In genomic region chr4:173703076-173703475, GRCh38 we compare ENCODE assay signal across 21 cellular contexts.
"Had no signal": no experiment of that assay in that cellular context is flagged by ENCODE, and none has a peak within 500 bp of the region (broad histone marks: within the 10 kb centered on the region; RNA-seq: fewer than 3 reads in every experiment).

No MANE protein-coding gene starts in this region.

- H3K9me3 ChIP-seq: Peyer's patch had no signal

- H3K27me3 ChIP-seq: Peyer's patch had no signal

- H3K4me2 ChIP-seq: KMS-11 had no signal

- ATAC-seq: activated CD4-positive, alpha-beta T cell treated with anti-CD3 and anti-CD28 coated beads for 36 hours; activated T-cell treated with anti-CD3 and anti-CD28 coated beads, Interleukin-2, amount 50 U/mL, for 72 hours; T-helper 17 cell had no signal

- H3K27ac ChIP-seq: KMS-11, Peyer's patch, WERI-Rb-1 had no signal

- H3K4me1 ChIP-seq: Peyer's patch had no signal

- H3K36me3 ChIP-seq: Peyer's patch, WERI-Rb-1 had no signal

- H3K4me3 ChIP-seq: Peyer's patch had no signal

- DNase-seq: activated CD4-positive, alpha-beta memory T cell treated with anti-CD3 and anti-CD28 coated beads, Interleukin-2, amount 10 ng/mL, durations not matched to agents 7 days and 5 days; activated CD4-positive, alpha-beta T cell treated with anti-CD3 and anti-CD28 coated beads for 36 hours; activated CD4-positive, alpha-beta T cell treated with anti-CD3 and anti-CD28 coated beads, Interleukin-2, amount 50 U/mL, for 1 hour; activated gamma-delta T cell treated with Interleukin-2 at 50 U/mL for 16 hours; activated naive CD4-positive, alpha-beta T cell treated with anti-CD3 and anti-CD28 coated beads, Interleukin-2, amount 10 ng/mL, durations not matched to agents 7 days and 5 days; activated naive CD8-positive, alpha-beta T cell treated with anti-CD3 and anti-CD28 coated beads for 36 hours; activated T-cell treated with anti-CD3 and anti-CD28 coated beads for 4 hours; activated T-cell treated with anti-CD3 and anti-CD28 coated beads, Interleukin-2, amount 50 U/mL, for 72 hours; MM.1S; NCI-H1105; NCI-H1436; NCI-H1694 treated with DMSO at 0.1 percent for 48 hours; NCI-H2029 treated with DMSO at 0.1 percent for 48 hours; NCI-H446; NCI-H524; Peyer's patch; SHP77 treated with DMSO at 0.1 percent for 48 hours; T-helper 17 cell; T-helper 9 cell; WERI-Rb-1 had no signal

- H3K9ac ChIP-seq: KMS-11 had no signal
